In the genomic region with DNA sequence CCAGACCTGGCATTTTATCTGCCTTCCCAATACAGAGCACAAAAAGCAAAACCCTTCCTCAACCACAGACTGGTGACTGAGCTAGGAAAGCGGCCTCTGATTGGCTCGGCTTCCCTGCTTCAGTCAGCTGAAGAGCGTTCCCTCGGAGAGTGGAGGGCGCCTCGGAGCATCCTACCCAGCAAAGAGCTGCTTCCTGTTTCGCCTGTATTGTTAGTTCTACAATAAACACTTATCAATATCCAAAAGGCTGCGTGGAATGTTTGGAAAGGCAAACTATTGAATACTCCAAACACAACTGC, we compare ENCODE assay signal across 1 cellular context.
TF ChIP-seq lines count a peak whose summit lies in the region.

No MANE protein-coding gene starts in this region.

TF ChIP-seq in HepG2, 621 proteins besides CTCF, POLR2A, EP300 and RAD21 (continued from another document and continues in another):
- TF ChIP-seq, protein P1, sequence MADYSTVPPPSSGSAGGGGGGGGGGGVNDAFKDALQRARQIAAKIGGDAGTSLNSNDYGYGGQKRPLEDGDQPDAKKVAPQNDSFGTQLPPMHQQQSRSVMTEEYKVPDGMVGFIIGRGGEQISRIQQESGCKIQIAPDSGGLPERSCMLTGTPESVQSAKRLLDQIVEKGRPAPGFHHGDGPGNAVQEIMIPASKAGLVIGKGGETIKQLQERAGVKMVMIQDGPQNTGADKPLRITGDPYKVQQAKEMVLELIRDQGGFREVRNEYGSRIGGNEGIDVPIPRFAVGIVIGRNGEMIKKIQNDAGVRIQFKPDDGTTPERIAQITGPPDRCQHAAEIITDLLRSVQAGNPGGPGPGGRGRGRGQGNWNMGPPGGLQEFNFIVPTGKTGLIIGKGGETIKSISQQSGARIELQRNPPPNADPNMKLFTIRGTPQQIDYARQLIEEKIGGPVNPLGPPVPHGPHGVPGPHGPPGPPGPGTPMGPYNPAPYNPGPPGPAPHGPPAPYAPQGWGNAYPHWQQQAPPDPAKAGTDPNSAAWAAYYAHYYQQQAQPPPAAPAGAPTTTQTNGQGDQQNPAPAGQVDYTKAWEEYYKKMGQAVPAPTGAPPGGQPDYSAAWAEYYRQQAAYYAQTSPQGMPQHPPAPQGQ (CRISPR knock-in tag; IDR thresholded peaks at IDR 0.05; ENCODE audit: borderline replicate concordance), result no peak
- peak; percentile 16; the same call in 1 of the 2 replicates for TF ChIP-seq ETV5 (CRISPR knock-in tag; IDR thresholded peaks at IDR 0.05; ENCODE audit: borderline replicate concordance)
- peak; percentile 85; the same call in 1 of the 2 replicates for TF ChIP-seq ZNF292 (CRISPR knock-in tag; IDR thresholded peaks at IDR 0.05; ENCODE audit: borderline replicate concordance, low read depth)
- no peak for TF ChIP-seq MTA1 (CRISPR knock-in tag; IDR thresholded peaks at IDR 0.05; ENCODE audit: borderline replicate concordance)
- TF ChIP-seq ZNF383 (CRISPR knock-in tag; IDR thresholded peaks at IDR 0.05; ENCODE audit: borderline replicate concordance), result no peak
- TF ChIP-seq, protein P2, sequence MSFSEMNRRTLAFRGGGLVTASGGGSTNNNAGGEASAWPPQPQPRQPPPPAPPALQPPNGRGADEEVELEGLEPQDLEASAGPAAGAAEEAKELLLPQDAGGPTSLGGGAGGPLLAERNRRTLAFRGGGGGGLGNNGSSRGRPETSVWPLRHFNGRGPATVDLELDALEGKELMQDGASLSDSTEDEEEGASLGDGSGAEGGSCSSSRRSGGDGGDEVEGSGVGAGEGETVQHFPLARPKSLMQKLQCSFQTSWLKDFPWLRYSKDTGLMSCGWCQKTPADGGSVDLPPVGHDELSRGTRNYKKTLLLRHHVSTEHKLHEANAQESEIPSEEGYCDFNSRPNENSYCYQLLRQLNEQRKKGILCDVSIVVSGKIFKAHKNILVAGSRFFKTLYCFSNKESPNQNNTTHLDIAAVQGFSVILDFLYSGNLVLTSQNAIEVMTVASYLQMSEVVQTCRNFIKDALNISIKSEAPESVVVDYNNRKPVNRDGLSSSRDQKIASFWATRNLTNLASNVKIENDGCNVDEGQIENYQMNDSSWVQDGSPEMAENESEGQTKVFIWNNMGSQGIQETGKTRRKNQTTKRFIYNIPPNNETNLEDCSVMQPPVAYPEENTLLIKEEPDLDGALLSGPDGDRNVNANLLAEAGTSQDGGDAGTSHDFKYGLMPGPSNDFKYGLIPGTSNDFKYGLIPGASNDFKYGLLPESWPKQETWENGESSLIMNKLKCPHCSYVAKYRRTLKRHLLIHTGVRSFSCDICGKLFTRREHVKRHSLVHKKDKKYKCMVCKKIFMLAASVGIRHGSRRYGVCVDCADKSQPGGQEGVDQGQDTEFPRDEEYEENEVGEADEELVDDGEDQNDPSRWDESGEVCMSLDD (CRISPR knock-in tag; IDR thresholded peaks at IDR 0.05; ENCODE audit: borderline replicate concordance), result no peak
- peak; percentile 95 for TF ChIP-seq KMT2A (CRISPR knock-in tag; IDR thresholded peaks at IDR 0.05)
- no peak for TF ChIP-seq ZNF792 (CRISPR knock-in tag; IDR thresholded peaks at IDR 0.05)
- 0 out of 2 replicates have a peak, but pooled peaks have one; percentile 50 for TF ChIP-seq HMG20B (CRISPR knock-in tag; conservative IDR thresholded peaks at IDR 0.05)
- TF ChIP-seq BCL6 (CRISPR knock-in tag; IDR thresholded peaks at IDR 0.05), result no peak
- no peak for TF ChIP-seq GATAD2A (CRISPR knock-in tag; IDR thresholded peaks at IDR 0.05)
- TF ChIP-seq BRCA1 (CRISPR knock-in tag; IDR thresholded peaks at IDR 0.05), result no peak
- TF ChIP-seq SIN3B (IDR thresholded peaks at IDR 0.05; ENCODE audit: low read length), result no peak
- TF ChIP-seq RFX5 (IDR thresholded peaks at IDR 0.05; ENCODE audit: low read depth, low read length), result 0 out of 2 replicates have a peak, but pooled peaks have one; percentile 43
- no peak for TF ChIP-seq HOXD1 (CRISPR knock-in tag; IDR thresholded peaks at IDR 0.05)
- TF ChIP-seq HIVEP1 (CRISPR knock-in tag; IDR thresholded peaks at IDR 0.05), result no peak
- no peak for TF ChIP-seq ZSCAN12 (CRISPR knock-in tag; IDR thresholded peaks at IDR 0.05)
- peak; percentile 40 for TF ChIP-seq TEAD3 (CRISPR knock-in tag; optimal IDR thresholded peaks at IDR 0.05; ENCODE audit: borderline replicate concordance)
- peak; percentile 42; the same call in 1 of the 2 replicates for TF ChIP-seq MIER3 (CRISPR knock-in tag; IDR thresholded peaks at IDR 0.05; ENCODE audit: borderline replicate concordance)
- peak; percentile 80 for TF ChIP-seq ELF3 (CRISPR knock-in tag; IDR thresholded peaks at IDR 0.05)
- TF ChIP-seq RFXAP (CRISPR knock-in tag; IDR thresholded peaks at IDR 0.05; ENCODE audit: borderline replicate concordance), result 0 out of 2 replicates have a peak, but pooled peaks have one; percentile 44
- no peak for TF ChIP-seq ZNF678 (CRISPR knock-in tag; IDR thresholded peaks at IDR 0.05)
- TF ChIP-seq, protein P3, sequence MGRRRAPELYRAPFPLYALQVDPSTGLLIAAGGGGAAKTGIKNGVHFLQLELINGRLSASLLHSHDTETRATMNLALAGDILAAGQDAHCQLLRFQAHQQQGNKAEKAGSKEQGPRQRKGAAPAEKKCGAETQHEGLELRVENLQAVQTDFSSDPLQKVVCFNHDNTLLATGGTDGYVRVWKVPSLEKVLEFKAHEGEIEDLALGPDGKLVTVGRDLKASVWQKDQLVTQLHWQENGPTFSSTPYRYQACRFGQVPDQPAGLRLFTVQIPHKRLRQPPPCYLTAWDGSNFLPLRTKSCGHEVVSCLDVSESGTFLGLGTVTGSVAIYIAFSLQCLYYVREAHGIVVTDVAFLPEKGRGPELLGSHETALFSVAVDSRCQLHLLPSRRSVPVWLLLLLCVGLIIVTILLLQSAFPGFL (CRISPR knock-in tag; IDR thresholded peaks at IDR 0.05), result no peak
- peak; percentile 62; the same call in 1 of the 2 replicates for TF ChIP-seq NAIF1 (CRISPR knock-in tag; IDR thresholded peaks at IDR 0.05; ENCODE audit: borderline replicate concordance)
- no peak for TF ChIP-seq ZBTB8A (CRISPR knock-in tag; IDR thresholded peaks at IDR 0.05; ENCODE audit: borderline replicate concordance, low read depth)
- TF ChIP-seq, protein P4, sequence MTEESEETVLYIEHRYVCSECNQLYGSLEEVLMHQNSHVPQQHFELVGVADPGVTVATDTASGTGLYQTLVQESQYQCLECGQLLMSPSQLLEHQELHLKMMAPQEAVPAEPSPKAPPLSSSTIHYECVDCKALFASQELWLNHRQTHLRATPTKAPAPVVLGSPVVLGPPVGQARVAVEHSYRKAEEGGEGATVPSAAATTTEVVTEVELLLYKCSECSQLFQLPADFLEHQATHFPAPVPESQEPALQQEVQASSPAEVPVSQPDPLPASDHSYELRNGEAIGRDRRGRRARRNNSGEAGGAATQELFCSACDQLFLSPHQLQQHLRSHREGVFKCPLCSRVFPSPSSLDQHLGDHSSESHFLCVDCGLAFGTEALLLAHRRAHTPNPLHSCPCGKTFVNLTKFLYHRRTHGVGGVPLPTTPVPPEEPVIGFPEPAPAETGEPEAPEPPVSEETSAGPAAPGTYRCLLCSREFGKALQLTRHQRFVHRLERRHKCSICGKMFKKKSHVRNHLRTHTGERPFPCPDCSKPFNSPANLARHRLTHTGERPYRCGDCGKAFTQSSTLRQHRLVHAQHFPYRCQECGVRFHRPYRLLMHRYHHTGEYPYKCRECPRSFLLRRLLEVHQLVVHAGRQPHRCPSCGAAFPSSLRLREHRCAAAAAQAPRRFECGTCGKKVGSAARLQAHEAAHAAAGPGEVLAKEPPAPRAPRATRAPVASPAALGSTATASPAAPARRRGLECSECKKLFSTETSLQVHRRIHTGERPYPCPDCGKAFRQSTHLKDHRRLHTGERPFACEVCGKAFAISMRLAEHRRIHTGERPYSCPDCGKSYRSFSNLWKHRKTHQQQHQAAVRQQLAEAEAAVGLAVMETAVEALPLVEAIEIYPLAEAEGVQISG (CRISPR knock-in tag; IDR thresholded peaks at IDR 0.05), result 0 out of 2 replicates have a peak, but pooled peaks have one; percentile 30
- TF ChIP-seq ZNF790 (CRISPR knock-in tag; IDR thresholded peaks at IDR 0.05; ENCODE audit: borderline replicate concordance), result no peak
- TF ChIP-seq CC2D1A (CRISPR knock-in tag; IDR thresholded peaks at IDR 0.05), result no peak
- peak; percentile 61 for TF ChIP-seq SAP130 (CRISPR knock-in tag; IDR thresholded peaks at IDR 0.05; ENCODE audit: low read depth)
- 0 out of 2 replicates have a peak, but pooled peaks have one; percentile 17 for TF ChIP-seq FOSL2 (CRISPR knock-in tag; IDR thresholded peaks at IDR 0.05)
- TF ChIP-seq, protein P5, sequence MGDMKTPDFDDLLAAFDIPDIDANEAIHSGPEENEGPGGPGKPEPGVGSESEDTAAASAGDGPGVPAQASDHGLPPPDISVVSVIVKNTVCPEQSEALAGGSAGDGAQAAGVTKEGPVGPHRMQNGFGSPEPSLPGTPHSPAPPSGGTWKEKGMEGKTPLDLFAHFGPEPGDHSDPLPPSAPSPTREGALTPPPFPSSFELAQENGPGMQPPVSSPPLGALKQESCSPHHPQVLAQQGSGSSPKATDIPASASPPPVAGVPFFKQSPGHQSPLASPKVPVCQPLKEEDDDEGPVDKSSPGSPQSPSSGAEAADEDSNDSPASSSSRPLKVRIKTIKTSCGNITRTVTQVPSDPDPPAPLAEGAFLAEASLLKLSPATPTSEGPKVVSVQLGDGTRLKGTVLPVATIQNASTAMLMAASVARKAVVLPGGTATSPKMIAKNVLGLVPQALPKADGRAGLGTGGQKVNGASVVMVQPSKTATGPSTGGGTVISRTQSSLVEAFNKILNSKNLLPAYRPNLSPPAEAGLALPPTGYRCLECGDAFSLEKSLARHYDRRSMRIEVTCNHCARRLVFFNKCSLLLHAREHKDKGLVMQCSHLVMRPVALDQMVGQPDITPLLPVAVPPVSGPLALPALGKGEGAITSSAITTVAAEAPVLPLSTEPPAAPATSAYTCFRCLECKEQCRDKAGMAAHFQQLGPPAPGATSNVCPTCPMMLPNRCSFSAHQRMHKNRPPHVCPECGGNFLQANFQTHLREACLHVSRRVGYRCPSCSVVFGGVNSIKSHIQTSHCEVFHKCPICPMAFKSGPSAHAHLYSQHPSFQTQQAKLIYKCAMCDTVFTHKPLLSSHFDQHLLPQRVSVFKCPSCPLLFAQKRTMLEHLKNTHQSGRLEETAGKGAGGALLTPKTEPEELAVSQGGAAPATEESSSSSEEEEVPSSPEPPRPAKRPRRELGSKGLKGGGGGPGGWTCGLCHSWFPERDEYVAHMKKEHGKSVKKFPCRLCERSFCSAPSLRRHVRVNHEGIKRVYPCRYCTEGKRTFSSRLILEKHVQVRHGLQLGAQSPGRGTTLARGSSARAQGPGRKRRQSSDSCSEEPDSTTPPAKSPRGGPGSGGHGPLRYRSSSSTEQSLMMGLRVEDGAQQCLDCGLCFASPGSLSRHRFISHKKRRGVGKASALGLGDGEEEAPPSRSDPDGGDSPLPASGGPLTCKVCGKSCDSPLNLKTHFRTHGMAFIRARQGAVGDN (CRISPR knock-in tag; IDR thresholded peaks at IDR 0.05), result peak; percentile 47; the same call in 1 of the 2 replicates
- TF ChIP-seq HNRNPK (IDR thresholded peaks at IDR 0.05; ENCODE audit: low read depth, low read length, poor library complexity, severe bottlenecking), result no peak
- TF ChIP-seq ZNF335 (CRISPR knock-in tag; IDR thresholded peaks at IDR 0.05), result 0 out of 2 replicates have a peak, but pooled peaks have one; percentile 55
- TF ChIP-seq ZNF441 (CRISPR knock-in tag; IDR thresholded peaks at IDR 0.05; ENCODE audit: borderline replicate concordance), result 0 out of 2 replicates have a peak, but pooled peaks have one; percentile 35
- peak; percentile 35; the same call in 1 of the 2 replicates for TF ChIP-seq DMAP1 (CRISPR knock-in tag; IDR thresholded peaks at IDR 0.05)
- no peak for TF ChIP-seq NR1H2 (CRISPR knock-in tag; IDR thresholded peaks at IDR 0.05; ENCODE audit: borderline replicate concordance, low read depth)
- TF ChIP-seq, protein P6, sequence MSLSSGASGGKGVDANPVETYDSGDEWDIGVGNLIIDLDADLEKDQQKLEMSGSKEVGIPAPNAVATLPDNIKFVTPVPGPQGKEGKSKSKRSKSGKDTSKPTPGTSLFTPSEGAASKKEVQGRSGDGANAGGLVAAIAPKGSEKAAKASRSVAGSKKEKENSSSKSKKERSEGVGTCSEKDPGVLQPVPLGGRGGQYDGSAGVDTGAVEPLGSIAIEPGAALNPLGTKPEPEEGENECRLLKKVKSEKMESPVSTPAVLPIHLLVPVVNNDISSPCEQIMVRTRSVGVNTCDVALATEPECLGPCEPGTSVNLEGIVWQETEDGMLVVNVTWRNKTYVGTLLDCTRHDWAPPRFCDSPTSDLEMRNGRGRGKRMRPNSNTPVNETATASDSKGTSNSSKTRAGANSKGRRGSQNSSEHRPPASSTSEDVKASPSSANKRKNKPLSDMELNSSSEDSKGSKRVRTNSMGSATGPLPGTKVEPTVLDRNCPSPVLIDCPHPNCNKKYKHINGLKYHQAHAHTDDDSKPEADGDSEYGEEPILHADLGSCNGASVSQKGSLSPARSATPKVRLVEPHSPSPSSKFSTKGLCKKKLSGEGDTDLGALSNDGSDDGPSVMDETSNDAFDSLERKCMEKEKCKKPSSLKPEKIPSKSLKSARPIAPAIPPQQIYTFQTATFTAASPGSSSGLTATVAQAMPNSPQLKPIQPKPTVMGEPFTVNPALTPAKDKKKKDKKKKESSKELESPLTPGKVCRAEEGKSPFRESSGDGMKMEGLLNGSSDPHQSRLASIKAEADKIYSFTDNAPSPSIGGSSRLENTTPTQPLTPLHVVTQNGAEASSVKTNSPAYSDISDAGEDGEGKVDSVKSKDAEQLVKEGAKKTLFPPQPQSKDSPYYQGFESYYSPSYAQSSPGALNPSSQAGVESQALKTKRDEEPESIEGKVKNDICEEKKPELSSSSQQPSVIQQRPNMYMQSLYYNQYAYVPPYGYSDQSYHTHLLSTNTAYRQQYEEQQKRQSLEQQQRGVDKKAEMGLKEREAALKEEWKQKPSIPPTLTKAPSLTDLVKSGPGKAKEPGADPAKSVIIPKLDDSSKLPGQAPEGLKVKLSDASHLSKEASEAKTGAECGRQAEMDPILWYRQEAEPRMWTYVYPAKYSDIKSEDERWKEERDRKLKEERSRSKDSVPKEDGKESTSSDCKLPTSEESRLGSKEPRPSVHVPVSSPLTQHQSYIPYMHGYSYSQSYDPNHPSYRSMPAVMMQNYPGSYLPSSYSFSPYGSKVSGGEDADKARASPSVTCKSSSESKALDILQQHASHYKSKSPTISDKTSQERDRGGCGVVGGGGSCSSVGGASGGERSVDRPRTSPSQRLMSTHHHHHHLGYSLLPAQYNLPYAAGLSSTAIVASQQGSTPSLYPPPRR (CRISPR knock-in tag; IDR thresholded peaks at IDR 0.05; ENCODE audit: borderline replicate concordance), result no peak
- TF ChIP-seq KLF13 (CRISPR knock-in tag; IDR thresholded peaks at IDR 0.05), result no peak
- TF ChIP-seq HDAC2 (CRISPR knock-in tag; IDR thresholded peaks at IDR 0.05), result peak; percentile 63; the same call in 1 of the 2 replicates
- TF ChIP-seq ZFYVE20 (CRISPR knock-in tag; IDR thresholded peaks at IDR 0.05; ENCODE audit: borderline replicate concordance, low read depth), result no peak
- TF ChIP-seq ZNF350 (CRISPR knock-in tag; IDR thresholded peaks at IDR 0.05; ENCODE audit: borderline replicate concordance, low read depth), result 0 out of 2 replicates have a peak, but pooled peaks have one; percentile 28
- TF ChIP-seq IRF2 (CRISPR knock-in tag; IDR thresholded peaks at IDR 0.05), result peak; percentile 83; the same call in 1 of the 2 replicates
- no peak for TF ChIP-seq ZNF672 (CRISPR knock-in tag; IDR thresholded peaks at IDR 0.05)
- no peak for TF ChIP-seq KDM1A (CRISPR knock-in tag; IDR thresholded peaks at IDR 0.05)
